In the genomic region with DNA sequence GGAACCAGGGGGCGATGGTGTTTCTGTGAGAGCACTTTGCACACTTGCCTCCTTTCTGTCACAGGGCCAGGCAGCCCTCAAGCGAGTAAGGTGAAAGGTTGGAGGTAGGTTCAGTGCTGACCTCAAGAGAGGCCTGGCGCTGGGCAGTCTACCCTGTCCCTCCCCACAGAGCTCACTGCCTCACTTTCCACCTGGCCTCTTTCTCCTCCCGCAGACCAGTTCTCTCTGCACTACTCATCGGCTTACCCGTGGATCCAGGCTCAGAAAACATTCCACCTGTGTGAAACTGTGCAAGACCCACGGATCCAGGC, we compare ENCODE assay signal across 33 cellular contexts. TPM values are rescaled to one million over a fixed set of nuclear protein-coding genes. Genes with fewer than 3 reads are reported as not detected.
"Had no signal": no experiment of that assay in that cellular context is flagged by ENCODE, and none has a peak within 500 bp of the region (broad histone marks: within the 10 kb centered on the region; RNA-seq: fewer than 3 reads in every experiment).

No MANE protein-coding gene starts in this region.

- FAIRE-seq: endometrium, frontal cortex, kidney, urothelium cell line had no signal

- H3K9ac ChIP-seq: parathyroid adenoma had no signal

- DNase-seq: cerebellar nuclear complex; cortex of kidney; effector memory CD8-positive, alpha-beta T cell; erythroblast; esophagus squamous epithelium; kidney; left lung; mesenchymal stem cell; midbrain; naive thymus-derived CD8-positive, alpha-beta T cell; occipital lobe; sigmoid colon; stimulated activated CD4-positive, alpha-beta T cell treated with anti-CD3 and anti-CD28 coated beads, Interleukin-2, amount 100 ng/mL, for 24 hours; stimulated activated CD4-positive, alpha-beta T cell treated with anti-CD3 and anti-CD28 coated beads, Interleukin-4, amount 100 ng/mL, for 24 hours; stimulated activated naive CD4-positive, alpha-beta T cell treated with Interleukin-2 at 50 U/mL for 16 hours; stomach; substantia nigra; testis; tibial artery; upper lobe of left lung had no signal

- ATAC-seq: effector memory CD8-positive, alpha-beta T cell; left lung; naive thymus-derived CD8-positive, alpha-beta T cell; stimulated activated effector memory CD8-positive, alpha-beta T cell treated with anti-CD3 and anti-CD28 coated beads, Interleukin-12 subunit alpha, Interleukin-12 subunit beta, amount 100 ng/mL, for 72 hours had no signal

- H3K4me1 ChIP-seq: left lung, parathyroid adenoma, stomach, upper lobe of left lung had no signal

- H2AFZ ChIP-seq: hepatocyte, parathyroid adenoma had no signal

- H3K4me2 ChIP-seq: hepatocyte had no signal

- H3K4me3 ChIP-seq: esophagus squamous epithelium, heart left ventricle, hepatocyte, left lung, sigmoid colon, stomach, testis, tibial artery, upper lobe of left lung had no signal

- H3K27ac ChIP-seq: esophagus squamous epithelium, hepatocyte, left lung, parathyroid adenoma, sigmoid colon, stomach, testis, tibial artery, upper lobe of left lung had no signal

- H3K79me2 ChIP-seq: hepatocyte, parathyroid adenoma had no signal

- H3K27me3 ChIP-seq: esophagus squamous epithelium, heart left ventricle, hepatocyte, left lung, sigmoid colon, stomach, testis, tibial artery, upper lobe of left lung had no signal

- H3K9me3 ChIP-seq: esophagus squamous epithelium, heart left ventricle, left lung, sigmoid colon, stomach, testis, tibial artery, upper lobe of left lung had no signal

RNA-seq across cellular contexts. Expression of gene APOL5, which starts 16.8 kb away (rescaled TPM):
- total RNA-seq: dermis microvascular lymphatic vessel endothelial cell; esophagus squamous epithelium; frontal cortex; heart left ventricle; hepatocyte; kidney; left lung; lower leg skin; lung microvascular endothelial cell; mucosa of gallbladder; naive thymus-derived CD8-positive, alpha-beta T cell; occipital lobe; progenitor cell of endocrine pancreas; sigmoid colon; stomach; upper lobe of left lung had no signal
- polyA plus RNA-seq: hepatocyte; naive thymus-derived CD8-positive, alpha-beta T cell; neural cell; sigmoid colon; stomach had no signal
